Comparison of ENCODE assay signal across 1 cellular context in the genomic region with DNA sequence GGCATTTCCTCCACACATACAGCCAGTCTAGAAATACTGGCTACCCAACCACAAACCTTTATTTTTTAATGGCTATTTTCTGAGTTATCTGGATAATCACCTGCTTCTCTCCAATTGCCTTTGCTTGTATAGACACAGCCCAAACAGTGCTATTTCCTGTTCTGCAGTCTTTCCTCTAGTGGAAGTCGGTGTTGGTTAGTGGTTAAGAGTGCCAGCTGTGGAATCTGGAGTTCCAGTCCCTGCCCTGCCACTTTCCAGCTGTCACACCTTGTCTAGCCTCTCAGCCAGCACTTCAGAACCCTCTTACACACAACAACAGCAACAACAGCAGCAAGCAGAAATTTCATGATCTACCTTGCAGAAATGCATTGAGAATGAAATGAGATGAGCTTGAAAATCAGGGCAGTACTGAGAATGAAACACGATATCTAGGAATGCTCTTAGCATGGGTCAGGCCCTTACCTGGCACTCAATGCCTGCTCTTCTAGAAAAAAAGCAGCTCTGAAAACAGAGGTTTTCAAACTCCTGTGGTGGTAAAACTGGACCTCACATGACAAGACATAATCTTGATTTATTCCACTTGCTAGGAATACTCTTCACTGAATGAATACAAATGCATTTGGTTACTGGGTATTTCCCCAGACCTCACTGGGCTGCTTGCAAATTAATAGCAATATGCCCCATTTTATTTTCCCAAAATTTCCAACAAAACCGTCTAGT.
TF ChIP-seq lines count a peak whose summit lies in the region.

No MANE protein-coding gene starts in this region.

TF ChIP-seq in H1, 55 proteins besides CTCF, POLR2A, EP300 and RAD21:
- no peak for TF ChIP-seq RXRA (IDR thresholded peaks at IDR 0.05; ENCODE audit: insufficient read depth, low read depth, low read length)
- TF ChIP-seq TCF12 (IDR thresholded peaks at IDR 0.05; ENCODE audit: low read depth, low read length), result no peak
- no peak for TF ChIP-seq NANOG (IDR thresholded peaks at IDR 0.05; ENCODE audit: insufficient read depth, low read depth, low read length, poor library complexity, severe bottlenecking)
- no peak for TF ChIP-seq CBX5 (IDR thresholded peaks at IDR 0.05; ENCODE audit: low read depth, low read length)
- TF ChIP-seq CBX8 (IDR thresholded peaks at IDR 0.05; ENCODE audit: borderline replicate concordance, low read depth, low read length), result no peak
- no peak for TF ChIP-seq ASH2L (IDR thresholded peaks at IDR 0.05; ENCODE audit: low read length)
- no peak for TF ChIP-seq ZNF274 (IDR thresholded peaks at IDR 0.05; ENCODE audit: borderline replicate concordance, extremely low read depth, low read length)
- no peak for TF ChIP-seq SAP30 (IDR thresholded peaks at IDR 0.05; ENCODE audit: insufficient read depth, insufficient replicate concordance, low read length)
- no peak for TF ChIP-seq SIRT6 (IDR thresholded peaks at IDR 0.05; ENCODE audit: low read length)
- TF ChIP-seq SP2 (IDR thresholded peaks at IDR 0.05; ENCODE audit: low read length), result no peak
- TF ChIP-seq KDM4A (IDR thresholded peaks at IDR 0.05; ENCODE audit: low read depth, low read length, severe bottlenecking), result no peak
- TF ChIP-seq SP1 (IDR thresholded peaks at IDR 0.05; ENCODE audit: low read depth, low read length), result no peak
- TF ChIP-seq YY1 (IDR thresholded peaks at IDR 0.05; ENCODE audit: low read depth, low read length), result no peak
- TF ChIP-seq JUND (IDR thresholded peaks at IDR 0.05; ENCODE audit: low read length), result no peak
